Comparison of ENCODE assay signal across 22 cellular contexts in the genomic region with DNA sequence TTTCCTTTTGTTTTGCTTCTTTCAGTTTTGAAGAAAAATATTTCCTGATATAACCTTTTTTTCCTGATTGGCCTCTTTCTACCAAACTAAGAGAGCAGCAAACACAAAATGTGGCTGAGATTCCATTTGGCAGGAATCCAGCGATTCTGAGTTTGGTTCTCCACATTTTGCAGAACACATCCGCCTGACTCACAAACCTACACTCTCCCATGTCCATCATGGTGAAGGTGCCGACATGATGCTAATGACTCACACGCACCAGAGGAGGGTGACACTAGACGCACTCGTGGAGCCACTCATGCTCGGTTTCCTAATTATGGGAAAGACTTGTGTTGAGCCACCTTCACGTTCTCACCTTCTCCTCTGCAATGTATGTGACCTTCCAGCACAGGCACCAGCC. TPM values are rescaled to one million over a fixed set of nuclear protein-coding genes. Genes with fewer than 3 reads are reported as not detected.
DNase-seq lines count a peak whose midpoint lies in the region; ATAC-seq, FAIRE-seq and TF ChIP-seq lines count a peak whose summit lies in the region.
"Had no signal": no experiment of that assay in that cellular context is flagged by ENCODE, and none has a peak within 500 bp of the region (broad histone marks: within the 10 kb centered on the region; RNA-seq: fewer than 3 reads in every experiment).

No MANE protein-coding gene starts in this region.

- H3K4me1 Mint-ChIP-seq in activated CD4-positive, alpha-beta T cell treated with anti-CD3 and anti-CD28 coated beads, Interleukin-2, amount 10 ng/mL, durations not matched to agents 24 days and 14 days: peaks cover 7% of the 10 kb centered on the region

- H3K27ac Mint-ChIP-seq in activated CD4-positive, alpha-beta T cell treated with anti-CD3 and anti-CD28 coated beads, Interleukin-2, amount 10 ng/mL, durations not matched to agents 24 days and 14 days: no peak overlapping the region
- H3K27ac Mint-ChIP-seq: CD8-positive, alpha-beta memory T cell had no signal

- H3K9me1 ChIP-seq in K562 (ENCODE audit: control insufficient read depth, insufficient read depth, low read length): no peaks in the 10 kb centered on the region

- in situ Hi-C loops in K562 (cut with MboI): no loop called here

- peaks cover 9% of the 10 kb centered on the region in 2 experiments for H3K27me3 ChIP-seq in K562 (ENCODE audit: control insufficient read depth in 2 of 2, insufficient read depth in 2 of 2, low read length in 2 of 2)
- H3K27me3 ChIP-seq: BLaER1 had no signal

- intact Hi-C loops in activated CD4-positive, alpha-beta T cell treated with anti-CD3 and anti-CD28 coated beads, Interleukin-2, amount 10 ng/mL, durations not matched to agents 24 days and 14 days (cut with micrococcal nuclease): no loop called here
- intact Hi-C loops in K562 (cut with micrococcal nuclease): no loop called here

- BruUV-seq in K562 (replicated peaks; lab: Mats Ljungman, UMichigan): no TSS peak

- peak; percentile 49 for DNase-seq in activated CD4-positive, alpha-beta T cell treated with anti-CD3 and anti-CD28 coated beads, Interleukin-2, amount 10 ng/mL, durations not matched to agents 24 days and 14 days
- DNase-seq in activated CD4-positive, alpha-beta T cell treated with anti-CD3 and anti-CD28 coated beads for 48 hours: no peak
- DNase-seq in Daoy (ENCODE audit: low read depth) (peak; percentile 67), K562 (ENCODE audit: extremely low read depth in 1 of 4, low spot score in 3 of 4) (peak in 1 of 4 experiments; percentile 22), fibroblast of pulmonary artery (ENCODE audit: low read depth) (peak; percentile 22), NCI-H2227 treated with DMSO at 0.1 percent for 48 hours (lab: John Stamatoyannopoulos, UW) (no peak), SKM-1 treated with dmso at 0.1 percent for 144 hours (lab: John Stamatoyannopoulos, UW; ENCODE audit: unreplicated experiment) (no peak), SHP77 (lab: John Stamatoyannopoulos, UW) (no peak)
- DNase-seq: CD8-positive, alpha-beta memory T cell; DMS79 treated with DMSO at 0.1 percent for 48 hours; KBM-7; NCI-H1092; NCI-H146; NCI-H2029 treated with DMSO at 0.1 percent for 48 hours; NCI-H2171 treated with DMSO at 0.1 percent for 48 hours; NCI-H748 treated with DMSO at 0.1 percent for 48 hours; OCI-M1; RPMI8226; SIG-M5 had no signal

- H3K27me3 Mint-ChIP-seq in activated CD4-positive, alpha-beta T cell treated with anti-CD3 and anti-CD28 coated beads, Interleukin-2, amount 10 ng/mL, durations not matched to agents 24 days and 14 days: peaks cover 5% of the 10 kb centered on the region

- no peak for FAIRE-seq in K562 (lab: Jason Lieb, UNC)
- FAIRE-seq: A549 had no signal

- TF ChIP-seq EP300 in K562 (IDR thresholded peaks at IDR 0.05; ENCODE audit: low read length): no peak

- no peak for TF ChIP-seq POLR2A in K562 (conservative IDR thresholded peaks at IDR 0.05)

- H3K36me3 Mint-ChIP-seq in activated CD4-positive, alpha-beta T cell treated with anti-CD3 and anti-CD28 coated beads, Interleukin-2, amount 10 ng/mL, durations not matched to agents 24 days and 14 days (ENCODE audit: low read depth): no peaks in the 10 kb centered on the region
- H3K36me3 Mint-ChIP-seq: CD8-positive, alpha-beta memory T cell had no signal

- TF ChIP-seq RAD21 in K562 (CRISPR knock-in tag; conservative IDR thresholded peaks at IDR 0.05 in 1 of 2, IDR thresholded peaks at IDR 0.05 in 1 of 2): no peak

- no peak overlapping the region for H3K9ac ChIP-seq in K562 (ENCODE audit: insufficient read depth in 1 of 2, low read depth in 2 of 2, low read length in 2 of 2)
- H3K9ac ChIP-seq: BLaER1 had no signal

- peak; percentile 57; the same call in 2 of the 3 replicates for ATAC-seq in K562
- ATAC-seq: A549, SK-N-SH treated with all-trans-retinoic acid at 6 μM for 48 hours had no signal

- WGBS in K562 (ENCODE audit: insufficient coverage, low coverage, missing lambda C conversion rate): 3% methylated on average over 8 of the region's 8 CpGs

- no peak overlapping the region for H3K27ac ChIP-seq in K562 (ENCODE audit: extremely low read depth, low read depth, low read length)
- H3K27ac ChIP-seq: A549, BLaER1 had no signal

- H2AFZ ChIP-seq in K562 (ENCODE audit: low read depth, low read length): no peak overlapping the region

- H3K4me3 Mint-ChIP-seq in activated CD4-positive, alpha-beta T cell treated with anti-CD3 and anti-CD28 coated beads, Interleukin-2, amount 10 ng/mL, durations not matched to agents 24 days and 14 days: no peak overlapping the region
- H3K4me3 Mint-ChIP-seq: CD8-positive, alpha-beta memory T cell had no signal

- H3K4me1 ChIP-seq in K562 (replicated peaks in 1 of 2; ENCODE audit: control insufficient read depth in 2 of 2, insufficient read depth in 2 of 2, low read length in 2 of 2): no peaks in the 10 kb centered on the region
- H3K4me1 ChIP-seq: A549 had no signal

- CTCF ChIA-PET in K562 (lab: Yijun Ruan, JAX; ENCODE audit: low intra/inter-chr PET ratio): no interaction called here

- no peaks in the 10 kb centered on the region for H4K20me1 ChIP-seq in K562 (replicated peaks; ENCODE audit: control insufficient read depth, insufficient read depth, low read length)
- H4K20me1 ChIP-seq: BLaER1 had no signal

- TF ChIP-seq CTCF in K562 (IDR thresholded peaks at IDR 0.05 in 2 of 3, conservative IDR thresholded peaks at IDR 0.05 in 1 of 3; ENCODE audit: insufficient read depth in 2 of 3, low read depth in 1 of 3, low read length in 3 of 3): no peak
- TF ChIP-seq CTCF in fibroblast of pulmonary artery (IDR thresholded peaks at IDR 0.05; ENCODE audit: low read length, missing control alignments): no peak

- no peaks in the 10 kb centered on the region for H3K36me3 ChIP-seq in K562 (ENCODE audit: control insufficient read depth, insufficient read depth, low read length)
- H3K36me3 ChIP-seq: BLaER1 had no signal

- H3K9me3 ChIP-seq in K562 (replicated peaks; ENCODE audit: control insufficient read depth, insufficient read depth, low read depth, low read length): no peaks in the 10 kb centered on the region

- POLR2A ChIA-PET in K562 (lab: Yijun Ruan, JAX): no interaction called here

- H3K4me3 ChIP-seq in K562 (no peak overlapping the region), fibroblast of pulmonary artery (replicated peaks; ENCODE audit: low read depth, low read length) (no peak overlapping the region)
- H3K4me3 ChIP-seq: A549, BLaER1 had no signal

- peaks cover 20% of the 10 kb centered on the region for H3K9me3 Mint-ChIP-seq in activated CD4-positive, alpha-beta T cell treated with anti-CD3 and anti-CD28 coated beads, Interleukin-2, amount 10 ng/mL, durations not matched to agents 24 days and 14 days

- no peak overlapping the region for H3K4me2 ChIP-seq in K562 (ENCODE audit: insufficient read depth, low read length)
- H3K4me2 ChIP-seq: A549, BLaER1 had no signal

- no peaks in the 10 kb centered on the region for H3K79me2 ChIP-seq in K562 (ENCODE audit: control insufficient read depth, insufficient read depth, low read length)

TF ChIP-seq in K562, 482 proteins besides CTCF, POLR2A, EP300 and RAD21 (continues in another document):
- TF ChIP-seq, protein P1, sequence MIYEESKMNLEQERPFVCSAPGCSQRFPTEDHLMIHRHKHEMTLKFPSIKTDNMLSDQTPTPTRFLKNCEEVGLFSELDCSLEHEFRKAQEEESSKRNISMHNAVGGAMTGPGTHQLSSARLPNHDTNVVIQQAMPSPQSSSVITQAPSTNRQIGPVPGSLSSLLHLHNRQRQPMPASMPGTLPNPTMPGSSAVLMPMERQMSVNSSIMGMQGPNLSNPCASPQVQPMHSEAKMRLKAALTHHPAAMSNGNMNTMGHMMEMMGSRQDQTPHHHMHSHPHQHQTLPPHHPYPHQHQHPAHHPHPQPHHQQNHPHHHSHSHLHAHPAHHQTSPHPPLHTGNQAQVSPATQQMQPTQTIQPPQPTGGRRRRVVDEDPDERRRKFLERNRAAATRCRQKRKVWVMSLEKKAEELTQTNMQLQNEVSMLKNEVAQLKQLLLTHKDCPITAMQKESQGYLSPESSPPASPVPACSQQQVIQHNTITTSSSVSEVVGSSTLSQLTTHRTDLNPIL (CRISPR knock-in tag; IDR thresholded peaks at IDR 0.05): no peak
- TF ChIP-seq TAF1 (IDR thresholded peaks at IDR 0.05; ENCODE audit: control insufficient read depth, extremely low read depth, insufficient read depth, low read length, severe bottlenecking) (no peak), ILK (tag; IDR thresholded peaks at IDR 0.05; ENCODE audit: borderline replicate concordance, low read depth) (no peak), COPS2 (conservative IDR thresholded peaks at IDR 0.05) (no peak), MEIS2 (IDR thresholded peaks at IDR 0.05; ENCODE audit: partially characterized antibody) (peak; percentile 39), ZFX (CRISPR knock-in tag; IDR thresholded peaks at IDR 0.05) (no peak), JUND (IDR thresholded peaks at IDR 0.05; ENCODE audit: borderline replicate concordance, low read depth, low read length) (no peak), JUND (tag; IDR thresholded peaks at IDR 0.05; ENCODE audit: borderline replicate concordance, low read depth, low read length) (peak; percentile 13; the same call in 1 of the 3 replicates), ZNF586 (CRISPR knock-in tag; conservative IDR thresholded peaks at IDR 0.05) (no peak), CBX5 (IDR thresholded peaks at IDR 0.05; ENCODE audit: borderline replicate concordance, low read depth) (no peak)

RNA-seq across cellular contexts. Expression of a gene that starts 45.9 kb away (rescaled TPM):
- 22.5 and 24.0 TPM in 2 replicates for total RNA-seq in activated CD4-positive, alpha-beta T cell treated with anti-CD3 and anti-CD28 coated beads, Interleukin-2, amount 10 ng/mL, durations not matched to agents 24 days and 14 days
- total RNA-seq in Daoy (2014; rRNA removed; shearing (Covaris generic)): 21.0 and 22.9 TPM in 2 replicates
- total RNA-seq in K562 (2011; cell fraction: chromatin; rRNA removed; ENCODE audit: low replicate concordance): 24.8 and 31.0 TPM in 2 replicates
- 15.9 and 18.3 TPM in 2 replicates for total RNA-seq in K562 (2011; cell fraction: nucleolus; rRNA removed)
- total RNA-seq in K562 (2011; cell fraction: nucleoplasm; rRNA removed): 24.7 and 35.4 TPM in 2 replicates
- 11.8 and 14.0 TPM in 2 replicates for total RNA-seq in K562 (2014; rRNA removed)
- 10.3 and 12.3 TPM in 2 replicates for total RNA-seq in K562 (2014; rRNA removed; fragmentation: Illumina TruSeq; extraction: Trizol)
- total RNA-seq in K562 (2015; rRNA removed; fragmentation: Illumina TruSeq; extraction: Trizol): 10.0 TPM in 2 replicates
- total RNA-seq in K562 (2021): 19.4 TPM in 2 replicates
- polyA plus RNA-seq in K562 (2011; rRNA removed): 10.4 and 14.3 TPM in 2 replicates
- polyA plus RNA-seq in K562 (2011; cell fraction: cytosol; rRNA removed): 9.5 and 14.9 TPM in 2 replicates
- polyA plus RNA-seq in K562 (2011; cell fraction: nucleus; rRNA removed): 50.7 and 53.8 TPM in 2 replicates
- 16.9 and 37.3 TPM in 2 replicates for polyA plus RNA-seq in K562 (2012)
- 13.8 and 14.4 TPM in 2 replicates for polyA plus RNA-seq in K562 (2014; fragmentation: Illumina TruSeq; extraction: Trizol)
- 1 to 10 TPM; 9.3 to 9.6 TPM for polyA plus RNA-seq in K562 (2014; fragmentation: Nextera tagmentation; extraction: Ambion mirVana)
- polyA plus RNA-seq in K562 (2014; rRNA removed): 14.7 and 17.5 TPM in 2 replicates
- polyA minus RNA-seq in K562 (2011; rRNA and poly(A)+ RNA removed): 7.9 and 8.9 TPM in 2 replicates
- 5.4 and 9.0 TPM in 2 replicates for polyA minus RNA-seq in K562 (2011; cell fraction: cytosol; rRNA and poly(A)+ RNA removed)
- 10.0 and 16.2 TPM in 2 replicates for polyA minus RNA-seq in K562 (2011; cell fraction: nucleus; rRNA and poly(A)+ RNA removed)

Comparison
In these comparisons a context has a peak if more than half of its experiments do, and no peak if none do; other contexts are left out.
1. DNase-seq: peak in activated CD4-positive, alpha-beta T cell treated with anti-CD3 and anti-CD28 coated beads, Interleukin-2, amount 10 ng/mL, durations not matched to agents 24 days and 14 days (single experiment), Daoy (single experiment) and fibroblast of pulmonary artery (single experiment); none in activated CD4-positive, alpha-beta T cell treated with anti-CD3 and anti-CD28 coated beads for 48 hours (single experiment), NCI-H2227 treated with DMSO at 0.1 percent for 48 hours (single experiment), SKM-1 treated with dmso at 0.1 percent for 144 hours (single experiment) and SHP77 (0 of 2).